ENCODE assay signal across 22 cellular contexts in the genomic region with DNA sequence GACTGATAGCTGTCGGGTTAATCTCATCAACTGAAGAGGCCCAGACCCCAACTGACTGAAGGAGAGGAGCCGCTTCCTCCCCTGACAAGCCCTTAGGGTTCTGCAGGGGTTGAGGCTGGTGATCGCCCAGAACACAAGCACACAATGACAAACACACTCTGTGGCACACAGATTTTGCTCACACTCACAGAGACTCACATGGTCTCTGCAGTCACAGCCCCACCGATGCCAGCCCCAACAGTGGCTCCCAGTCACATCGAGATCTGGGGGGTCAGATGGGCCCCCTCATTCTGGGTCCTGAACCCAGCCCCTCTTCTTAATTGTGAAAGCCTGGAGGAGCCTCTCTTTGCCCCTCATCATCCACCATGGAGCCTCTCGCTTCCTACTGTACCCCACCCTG. TPM values are rescaled to one million over a fixed set of nuclear protein-coding genes. Genes with fewer than 3 reads are reported as not detected.
DNase-seq lines count a peak whose midpoint lies in the region; ATAC-seq, FAIRE-seq and TF ChIP-seq lines count a peak whose summit lies in the region.
"Had no signal": no experiment of that assay in that cellular context is flagged by ENCODE, and none has a peak within 500 bp of the region (broad histone marks: within the 10 kb centered on the region; RNA-seq: fewer than 3 reads in every experiment).

No MANE protein-coding gene starts in this region.

- H3K79me2 ChIP-seq in K562 (ENCODE audit: control insufficient read depth, insufficient read depth, low read length), result no peaks in the 10 kb centered on the region

- intact Hi-C loops in K562 (cut with micrococcal nuclease), result no loop called here
- intact Hi-C loops in lower lobe of right lung (cut with DNase I), result loop anchor here (10.0 kb wide), 1 partner anchor 189 kb away; a partner anchor contains a TSS
- intact Hi-C loops in aorta (cut with DNase I), result no loop called here

- CTCF ChIA-PET in K562 (lab: Yijun Ruan, JAX; ENCODE audit: low intra/inter-chr PET ratio), result interaction anchor here (1.3 to 3.2 kb wide), 3 partner anchors 28 to 189 kb away, joined by 3 to 27 read pairs (median 5); no protein-coding TSS in a partner anchor

- H3K4me2 ChIP-seq in K562 (ENCODE audit: insufficient read depth, low read length), result no peak overlapping the region

- TF ChIP-seq EP300 in K562 (IDR thresholded peaks at IDR 0.05; ENCODE audit: low read length), result no peak

- ATAC-seq in K562 (no peak), lower lobe of right lung (no peak), aorta (ENCODE audit: low FRiP score) (no peak), HG02588 (IDR thresholded peaks at IDR 0.05; ENCODE audit: unreplicated experiment) (no peak)

- H3K27me3 ChIP-seq in K562 (ENCODE audit: control insufficient read depth in 2 of 2, insufficient read depth in 2 of 2, low read length in 2 of 2), result peaks cover 20 to 62% of the 10 kb centered on the region in 2 experiments; a peak in 4 of 5 replicates
- peaks cover 22% of the 10 kb centered on the region for H3K27me3 ChIP-seq in lower lobe of right lung (ENCODE audit: low read depth)
- no peaks in the 10 kb centered on the region for H3K27me3 ChIP-seq in aorta (ENCODE audit: control insufficient read depth in 1 of 2, insufficient read depth in 2 of 2, low read length in 1 of 2)
- H3K27me3 ChIP-seq: BE2C had no signal

- DNase-seq in K562 (ENCODE audit: extremely low read depth in 1 of 4, low spot score in 3 of 4), result no peak
- no peak for DNase-seq in caudate nucleus (lab: John Stamatoyannopoulos, UW)
- peak; percentile 21 for DNase-seq in lower lobe of right lung
- DNase-seq in aorta, result peak; percentile 26 to 43
- no peak for DNase-seq in ecto neural progenitor cell (ENCODE audit: low spot score)
- DNase-seq: BE2C; Caco-2; CD4-positive, CD25-positive, alpha-beta regulatory T cell; CD8-positive, alpha-beta memory T cell; DMS153; DMS79; GDM1; GM23248; HCEC 1CT; IMR-90 had no signal

- FAIRE-seq in K562 (lab: Jason Lieb, UNC), result no peak
- FAIRE-seq: A204.1, D721Med, GM12892, H54, HTR-8/SVneo had no signal

- peaks cover 36% of the 10 kb centered on the region for H4K20me1 ChIP-seq in K562 (replicated peaks; ENCODE audit: control insufficient read depth, insufficient read depth, low read length)

- H3K4me1 ChIP-seq in K562 (replicated peaks in 1 of 2; ENCODE audit: control insufficient read depth in 2 of 2, insufficient read depth in 2 of 2, low read length in 2 of 2), result peaks cover 0 to 38% of the 10 kb centered on the region in 2 experiments; a peak in 3 of 5 replicates
- H3K4me1 ChIP-seq in lower lobe of right lung, result peaks cover 33% of the 10 kb centered on the region
- H3K4me1 ChIP-seq in aorta (ENCODE audit: control insufficient read depth in 1 of 2, insufficient read depth in 2 of 2, low read length in 2 of 2), result no peaks in the 10 kb centered on the region
- H3K4me1 ChIP-seq: BE2C had no signal

- TF ChIP-seq POLR2A in K562 (conservative IDR thresholded peaks at IDR 0.05), result no peak

- H2AFZ ChIP-seq in K562 (ENCODE audit: low read depth, low read length), result no peak overlapping the region
- H2AFZ ChIP-seq: GM23248 had no signal

- H3K9me3 ChIP-seq in K562 (replicated peaks; ENCODE audit: control insufficient read depth, insufficient read depth, low read depth, low read length), result no peaks in the 10 kb centered on the region
- no peaks in the 10 kb centered on the region for H3K9me3 ChIP-seq in lower lobe of right lung
- H3K9me3 ChIP-seq in aorta (ENCODE audit: control insufficient read depth, low read length), result no peaks in the 10 kb centered on the region
- H3K9me3 ChIP-seq: BE2C, Caco-2 had no signal

- no peak for TF ChIP-seq RAD21 in K562 (CRISPR knock-in tag; conservative IDR thresholded peaks at IDR 0.05 in 1 of 2, IDR thresholded peaks at IDR 0.05 in 1 of 2)

- H3K27ac ChIP-seq in K562 (ENCODE audit: extremely low read depth, low read depth, low read length) (no peak overlapping the region), caudate nucleus (ENCODE audit: low read depth, low read length) (peak overlapping the region; percentile 1), lower lobe of right lung (no peak overlapping the region), aorta (ENCODE audit: low read depth in 1 of 2, low read length in 2 of 2) (no peak overlapping the region)
- H3K27ac ChIP-seq: GM23248 had no signal

- in situ Hi-C loops in K562 (cut with MboI), result no loop called here

- POLR2A ChIA-PET in K562 (lab: Yijun Ruan, JAX), result no interaction called here

- H3K9me1 ChIP-seq in K562 (ENCODE audit: control insufficient read depth, insufficient read depth, low read length), result no peaks in the 10 kb centered on the region

- TF ChIP-seq CTCF in K562 (IDR thresholded peaks at IDR 0.05 in 2 of 3, conservative IDR thresholded peaks at IDR 0.05 in 1 of 3; ENCODE audit: insufficient read depth in 2 of 3, low read depth in 1 of 3, low read length in 3 of 3) (no peak), lower lobe of right lung (IDR thresholded peaks at IDR 0.05) (no peak)

- no peak overlapping the region for H3K4me3 ChIP-seq in K562
- no peak overlapping the region for H3K4me3 ChIP-seq in lower lobe of right lung
- H3K4me3 ChIP-seq in aorta (ENCODE audit: low read length in 2 of 2), result no peak overlapping the region
- H3K4me3 ChIP-seq: GM23248 had no signal

- H3K9ac ChIP-seq in K562 (ENCODE audit: insufficient read depth in 1 of 2, low read depth in 2 of 2, low read length in 2 of 2), result no peak overlapping the region
- H3K9ac ChIP-seq: GM23248 had no signal

- 7% methylated on average over 5 of the region's 6 CpGs for WGBS in K562 (ENCODE audit: insufficient coverage, low coverage, missing lambda C conversion rate)
- 91 to 99% methylated on average over 6 of the region's 6 CpGs for WGBS in aorta, 2 donors

- BruUV-seq in K562 (replicated peaks; lab: Mats Ljungman, UMichigan), result no TSS peak

- H3K36me3 ChIP-seq in K562 (ENCODE audit: control insufficient read depth, insufficient read depth, low read length) (no peaks in the 10 kb centered on the region), lower lobe of right lung (no peaks in the 10 kb centered on the region), aorta (ENCODE audit: control insufficient read depth in 1 of 2, insufficient read depth in 2 of 2, low read length in 1 of 2) (no peaks in the 10 kb centered on the region)
- H3K36me3 ChIP-seq: BE2C had no signal

TF ChIP-seq in K562, 482 proteins besides CTCF, POLR2A, EP300 and RAD21:
- TF ChIP-seq NFYB (IDR thresholded peaks at IDR 0.05; ENCODE audit: extremely low read depth, insufficient read length) (no peak), THRAP3 (IDR thresholded peaks at IDR 0.05; ENCODE audit: borderline replicate concordance) (no peak)
- TF ChIP-seq, protein P1, sequence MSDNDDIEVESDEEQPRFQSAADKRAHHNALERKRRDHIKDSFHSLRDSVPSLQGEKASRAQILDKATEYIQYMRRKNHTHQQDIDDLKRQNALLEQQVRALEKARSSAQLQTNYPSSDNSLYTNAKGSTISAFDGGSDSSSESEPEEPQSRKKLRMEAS (CRISPR knock-in tag; IDR thresholded peaks at IDR 0.05), result 0 out of 2 replicates have a peak, but pooled peaks have one; percentile 18

RNA-seq across cellular contexts. Expression of a gene that starts 16.7 kb away (rescaled TPM):
- not detected in 2 replicates for total RNA-seq in K562 (2011; cell fraction: chromatin; rRNA removed; ENCODE audit: low replicate concordance)
- total RNA-seq in K562 (2011; cell fraction: nucleolus; rRNA removed), result not detected in 2 replicates
- total RNA-seq in K562 (2011; cell fraction: nucleoplasm; rRNA removed), result not detected in 2 replicates
- total RNA-seq in K562 (2014; rRNA removed) (not detected in 2 replicates), K562 (2014; rRNA removed; fragmentation: Illumina TruSeq; extraction: Trizol) (not detected in 2 replicates), K562 (2015; rRNA removed; fragmentation: Illumina TruSeq; extraction: Trizol) (not detected in 2 replicates), K562 (2021) (not detected in 2 replicates), lower lobe of right lung (14.5 TPM), aorta (1 to 10 TPM; 6.6 to 6.7 TPM)
- polyA plus RNA-seq in K562 (2011; rRNA removed) (not detected in 2 replicates), K562 (2014; fragmentation: Illumina TruSeq; extraction: Trizol) (not detected in 2 replicates), K562 (2014; fragmentation: Nextera tagmentation; extraction: Ambion mirVana) (not detected), K562 (2014; rRNA removed) (not detected in 2 replicates), aorta (10 to 100 TPM in 1 of 2 donors, 1 to 10 TPM in 1; 8.4 to 38.6 TPM)
- polyA plus RNA-seq in K562 (2011; cell fraction: cytosol; rRNA removed), result not detected in 2 replicates
- not detected in 2 replicates for polyA plus RNA-seq in K562 (2011; cell fraction: nucleus; rRNA removed)
- polyA plus RNA-seq in K562 (2012), result not detected in 2 replicates
- not detected in 2 replicates for polyA minus RNA-seq in K562 (2011; rRNA and poly(A)+ RNA removed)
- not detected in 2 replicates for polyA minus RNA-seq in K562 (2011; cell fraction: cytosol; rRNA and poly(A)+ RNA removed)
- not detected in 2 replicates for polyA minus RNA-seq in K562 (2011; cell fraction: nucleus; rRNA and poly(A)+ RNA removed)
- total RNA-seq: CD4-positive, CD25-positive, alpha-beta regulatory T cell; CD8-positive, alpha-beta memory T cell; Daoy had no signal
- polyA plus RNA-seq: CD4-positive, CD25-positive, alpha-beta regulatory T cell; CD8-positive, alpha-beta memory T cell had no signal

RNA-seq across cellular contexts. Expression of a gene that starts 31.0 kb away (rescaled TPM):
- total RNA-seq in K562 (2011; cell fraction: chromatin; rRNA removed; ENCODE audit: low replicate concordance), result not detected in 2 replicates
- total RNA-seq in K562 (2011; cell fraction: nucleolus; rRNA removed), result not detected in 2 replicates
- total RNA-seq in K562 (2011; cell fraction: nucleoplasm; rRNA removed), result not detected in 2 replicates
- total RNA-seq in K562 (2014; rRNA removed) (0.14 TPM in 1 of 2 replicates, not detected in the other), K562 (2014; rRNA removed; fragmentation: Illumina TruSeq; extraction: Trizol) (not detected in 2 replicates), K562 (2015; rRNA removed; fragmentation: Illumina TruSeq; extraction: Trizol) (not detected in 2 replicates), K562 (2021) (not detected in 2 replicates), lower lobe of right lung (2.0 TPM), aorta (1 to 10 TPM; 1.8 to 3.0 TPM)
- polyA plus RNA-seq in K562 (2011; rRNA removed) (not detected in 2 replicates), K562 (2014; fragmentation: Illumina TruSeq; extraction: Trizol) (not detected in 2 replicates), K562 (2014; fragmentation: Nextera tagmentation; extraction: Ambion mirVana) (under 1 TPM in 1 of 2 experiments, not detected in 1; 0.45 TPM), K562 (2014; rRNA removed) (not detected in 2 replicates), aorta (10 to 100 TPM in 1 of 2 donors, 1 to 10 TPM in 1; 2.6 to 14.3 TPM)
- polyA plus RNA-seq in K562 (2011; cell fraction: cytosol; rRNA removed), result not detected in 2 replicates
- polyA plus RNA-seq in K562 (2011; cell fraction: nucleus; rRNA removed), result not detected in 2 replicates
- polyA plus RNA-seq in K562 (2012), result not detected in 2 replicates
- polyA minus RNA-seq in K562 (2011; rRNA and poly(A)+ RNA removed), result not detected in 2 replicates
- polyA minus RNA-seq in K562 (2011; cell fraction: cytosol; rRNA and poly(A)+ RNA removed), result not detected in 2 replicates
- polyA minus RNA-seq in K562 (2011; cell fraction: nucleus; rRNA and poly(A)+ RNA removed), result not detected in 2 replicates
- total RNA-seq: CD4-positive, CD25-positive, alpha-beta regulatory T cell; CD8-positive, alpha-beta memory T cell; Daoy; GM23248; IMR-90 had no signal
- polyA plus RNA-seq: CD4-positive, CD25-positive, alpha-beta regulatory T cell; CD8-positive, alpha-beta memory T cell; GM23248 had no signal

Comparison
In these comparisons a context has a peak if more than half of its experiments do, and no peak if none do; other contexts are left out.
1. DNase-seq: peak in lower lobe of right lung (single experiment) and aorta (2 of 2); none in K562 (0 of 4), caudate nucleus (0 of 61) and ecto neural progenitor cell (single experiment).
2. RNA of a gene that starts 16.7 kb away (total RNA-seq): 14.5 TPM in lower lobe of right lung (single experiment) and 6.6 to 6.7 TPM in aorta; not detected in K562; every median in the first group is over 4 times any median in the second.